In the genomic region with DNA sequence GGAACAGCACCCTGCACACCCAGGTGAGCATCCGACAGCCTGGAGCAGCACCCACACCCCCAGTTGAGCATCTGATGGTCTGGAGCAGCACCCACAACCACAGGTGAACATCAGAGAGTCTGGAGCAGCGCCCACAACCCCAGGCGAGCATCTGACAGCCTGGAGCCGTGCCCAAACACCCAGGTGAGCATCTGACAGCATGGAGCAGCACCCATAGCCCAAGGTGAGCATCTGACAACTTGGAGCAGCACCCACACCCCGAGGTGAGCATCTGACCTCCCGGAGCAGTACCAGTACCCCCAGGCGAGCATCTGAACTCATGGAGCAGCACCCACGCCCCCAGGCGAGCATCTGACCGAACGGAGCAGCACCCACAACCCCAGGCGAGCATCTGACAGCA, we compare ENCODE assay signal across 10 cellular contexts. TPM values are rescaled to one million over a fixed set of nuclear protein-coding genes. Genes with fewer than 3 reads are reported as not detected.
DNase-seq lines count a peak whose midpoint lies in the region; ATAC-seq and TF ChIP-seq lines count a peak whose summit lies in the region.
"Not testable (repeated sequence)": the region's sequence is repeated elsewhere in the genome, so short reads cannot be mapped to it uniquely, and the experiment has no call there.
"Had no signal": no experiment of that assay in that cellular context is flagged by ENCODE, and none has a peak within 500 bp of the region (broad histone marks: within the 10 kb centered on the region; RNA-seq: fewer than 3 reads in every experiment).

No MANE protein-coding gene starts in this region.

- not testable (repeated sequence) for H3K27ac ChIP-seq in RWPE2 (ENCODE audit: poor library complexity, severe bottlenecking); ascending aorta

- not testable (repeated sequence) for ATAC-seq in RWPE2 (ENCODE audit: low read depth); left ventricle myocardium superior; left lobe of liver; mucosa of descending colon; stimulated activated naive CD8-positive, alpha-beta T cell treated with anti-CD3 and anti-CD28 coated beads, Interleukin-15, Interleukin-2, amounts not matched to agents 100 U/mL and 50 U/mL, for 24 hours

- not testable (repeated sequence) for H3K27me3 ChIP-seq in RWPE2 (ENCODE audit: insufficient read depth, poor library complexity, severe bottlenecking); ascending aorta

- TF ChIP-seq CTCF in RWPE2 (IDR thresholded peaks at IDR 0.05; ENCODE audit: poor library complexity, severe bottlenecking); ascending aorta (IDR thresholded peaks at IDR 0.05); mucosa of descending colon (IDR thresholded peaks at IDR 0.05): not testable (repeated sequence)

- not testable (repeated sequence) for H3K36me3 ChIP-seq in RWPE2 (ENCODE audit: low read depth); ascending aorta; mucosa of descending colon (ENCODE audit: low read depth)

- H3K4me1 ChIP-seq in RWPE2 (ENCODE audit: insufficient read depth, poor library complexity, severe bottlenecking); ascending aorta; mucosa of descending colon (ENCODE audit: low read depth): not testable (repeated sequence)

- H3K4me3 ChIP-seq in RWPE2 (ENCODE audit: severe bottlenecking); ascending aorta; mucosa of descending colon: not testable (repeated sequence)

- DNase-seq in RWPE2 (ENCODE audit: low spot score) = peak; percentile 93
- peak; percentile 7 to 54 for DNase-seq in ascending aorta (ENCODE audit: low spot score in 2 of 2)
- DNase-seq in left ventricle myocardium superior = peak; percentile 48
- peak; percentile 81 for DNase-seq in left lobe of liver (ENCODE audit: low spot score)
- peak in 2 of 3 donors; percentile 7 to 70 for DNase-seq in mucosa of descending colon
- peak; percentile 66 for DNase-seq in posterior vena cava (ENCODE audit: low spot score)
- DNase-seq in stimulated activated naive CD8-positive, alpha-beta T cell treated with anti-CD3 and anti-CD28 coated beads, Interleukin-15, Interleukin-2, amounts not matched to agents 100 U/mL and 50 U/mL, for 24 hours = peak; percentile 5

- not testable (repeated sequence) for H3K9me3 ChIP-seq in RWPE2 (ENCODE audit: severe bottlenecking); ascending aorta; mucosa of descending colon

- intact Hi-C loops in ascending aorta (cut with DNase I); left ventricle myocardium superior (cut with micrococcal nuclease); mucosa of descending colon (cut with DNase I, micrococcal nuclease): not testable (repeated sequence)
- intact Hi-C loops in posterior vena cava (cut with DNase I) = loop anchor here in 1 of 2 donors (10.0 kb wide), 1 partner anchor 192 kb away; no protein-coding TSS in a partner anchor

RNA-seq across cellular contexts. Expression of gene MMEL1, which starts 24.3 kb away (rescaled TPM):
- total RNA-seq in ascending aorta (not detected), left ventricle myocardium superior (not detected), left lobe of liver (not detected), mucosa of descending colon (10 to 100 TPM in 1 of 3 donors, 1 to 10 TPM in 2; 4.2 to 10.9 (median 9.4) TPM), posterior vena cava (1 to 10 TPM in 1 of 2 donors, under 1 TPM in 1; 0.57 to 1.8 TPM)
- total RNA-seq: B cell, Daoy, PC-3 had no signal

Comparison
In these comparisons a context has a peak if more than half of its experiments do, and no peak if none do; other contexts are left out.
1. DNase-seq: peak in every context shown above with its lines; median percentile 93 in RWPE2; 81 in left lobe of liver; 66 in posterior vena cava; 48 in left ventricle myocardium superior; 38 in mucosa of descending colon; 30 in ascending aorta; 5 in stimulated activated naive CD8-positive, alpha-beta T cell treated with anti-CD3 and anti-CD28 coated beads, Interleukin-15, Interleukin-2, amounts not matched to agents 100 U/mL and 50 U/mL, for 24 hours.